ENCODE assay signal across 28 cellular contexts in genomic region chr10:127524869-127525268, GRCh38. TPM values are rescaled to one million over a fixed set of nuclear protein-coding genes. Genes with fewer than 3 reads are reported as not detected.
A peak's percentile ranks its signal among the peaks of the same experiment; 100 is the strongest.
DNase-seq lines count a peak whose midpoint lies in the region; TF ChIP-seq lines count a peak whose summit lies in the region.
"Had no signal": no experiment of that assay in that cellular context is flagged by ENCODE, and none has a peak within 500 bp of the region (broad histone marks: within the 10 kb centered on the region; RNA-seq: fewer than 3 reads in every experiment).

No MANE protein-coding gene starts in this region.

- peaks cover 6% of the 10 kb centered on the region for H3K4me1 ChIP-seq in mammary epithelial cell (ENCODE audit: insufficient read depth, low read length)
- H3K4me1 ChIP-seq: BE2C, body of pancreas, colonic mucosa, SJCRH30, upper lobe of left lung had no signal

- H3K4me3 ChIP-seq in mammary epithelial cell (replicated peaks in 1 of 3; ENCODE audit: insufficient read depth in 1 of 3, low read depth in 2 of 3, low read length in 3 of 3) = no peak overlapping the region
- peak overlapping the region; percentile 34 for H3K4me3 ChIP-seq in neural cell (ENCODE audit: low read length)
- H3K4me3 ChIP-seq: body of pancreas, colonic mucosa, SJCRH30, smooth muscle cell, upper lobe of left lung had no signal

- intact Hi-C loops in mammary epithelial cell (cut with micrococcal nuclease) = no loop called here

- BruUV-seq in mammary epithelial cell (replicated peaks; lab: Mats Ljungman, UMichigan) = no TSS peak

- CTCF ChIA-PET in mammary epithelial cell (lab: Charles Lee; ENCODE audit: low non-redundant PET) = no interaction called here

- TF ChIP-seq EP300 in neural cell (conservative IDR thresholded peaks at IDR 0.05; ENCODE audit: poor library complexity, severe bottlenecking) = no peak

- H2AFZ ChIP-seq in mammary epithelial cell (ENCODE audit: low read depth, low read length) = no peak overlapping the region
- H2AFZ ChIP-seq in neural cell (ENCODE audit: low read depth, low read length) = no peak overlapping the region

- in situ Hi-C loops in mammary epithelial cell (cut with MboI; ENCODE audit: low sequenced_read_pairs in 2 of 2) = no loop called here
- in situ Hi-C loops in GM13976 (cut with MboI; ENCODE audit: low sequenced_read_pairs, unreplicated experiment) = no loop called here

- H3K9ac ChIP-seq in mammary epithelial cell (ENCODE audit: insufficient read depth, low read length) = no peak overlapping the region
- H3K9ac ChIP-seq in neural cell (ENCODE audit: low read length) = no peak overlapping the region

- H4K20me1 ChIP-seq in mammary epithelial cell (ENCODE audit: insufficient read depth, low read length) (no peaks in the 10 kb centered on the region), neural cell (ENCODE audit: insufficient read depth) (no peaks in the 10 kb centered on the region)

- TF ChIP-seq RAD21 in neural cell (conservative IDR thresholded peaks at IDR 0.05) = no peak

- H3K27ac ChIP-seq in mammary epithelial cell (ENCODE audit: insufficient read depth, low read depth, low read length) = no peak overlapping the region
- no peak overlapping the region for H3K27ac ChIP-seq in neural cell (ENCODE audit: low read length)
- H3K27ac ChIP-seq: body of pancreas, colonic mucosa, SJCRH30, upper lobe of left lung had no signal

- 22% methylated on average over 4 of the region's 4 CpGs for WGBS in mammary epithelial cell (ENCODE audit: low coverage, missing lambda C conversion rate)

- TF ChIP-seq CTCF in mammary epithelial cell (conservative IDR thresholded peaks at IDR 0.05 in 1 of 2, IDR thresholded peaks at IDR 0.05 in 1 of 2; ENCODE audit: extremely low read depth in 1 of 2, insufficient read depth in 1 of 2, low read depth in 1 of 2, low read length in 2 of 2) (no peak), neural cell (IDR thresholded peaks at IDR 0.05; ENCODE audit: poor library complexity, severe bottlenecking) (no peak), GM13976 (IDR thresholded peaks at IDR 0.05; ENCODE audit: borderline replicate concordance, control extremely low read depth, extremely low read depth, insufficient read depth, missing control alignments) (no peak)

- DNase-seq in EL (peak; percentile 8), M059J (ENCODE audit: low read depth) (peak; percentile 43), mammary epithelial cell (peak; percentile 33), GM13976 (ENCODE audit: low spot score) (no peak), activated T-cell treated with anti-CD3 and anti-CD28 coated beads for 4 hours (no peak), dedifferentiated amniotic fluid mesenchymal stem cell (ENCODE audit: extremely low spot score) (no peak)
- DNase-seq in activated CD4-positive, alpha-beta T cell treated with anti-CD3 and anti-CD28 coated beads, Interleukin-2, amount 50 U/mL, for 1 hour = no peak
- DNase-seq: activated naive CD8-positive, alpha-beta T cell treated with anti-CD3 and anti-CD28 coated beads for 36 hours; BE2C; body of pancreas; colonic mucosa; HFFc6; KBM-7; left cardiac atrium; natural killer cell; NCI-H1105 treated with DMSO at 0.1 percent for 48 hours; NCI-H69; SJCRH30; stimulated activated CD4-positive, alpha-beta T cell treated with anti-CD3 and anti-CD28 coated beads, Interleukin-4, amount 100 ng/mL, for 1 hour; upper lobe of left lung had no signal

- H3K9me2 ChIP-seq in neural cell (ENCODE audit: insufficient read depth, low read length) = no peaks in the 10 kb centered on the region

- H3K36me3 ChIP-seq in mammary epithelial cell (ENCODE audit: insufficient read depth, low read length) = no peaks in the 10 kb centered on the region
- H3K36me3 ChIP-seq in neural cell (ENCODE audit: insufficient read depth, low read length) = no peaks in the 10 kb centered on the region
- H3K36me3 ChIP-seq: BE2C, colonic mucosa, SJCRH30, upper lobe of left lung had no signal

- dilution Hi-C loops in mammary epithelial cell (cut with HindIII; ENCODE audit: low sequenced_read_pairs) = loop anchor here (5.0 kb wide), 1 partner anchor 93 kb away; no protein-coding TSS in a partner anchor

- H3K9me3 ChIP-seq in mammary epithelial cell (replicated peaks; ENCODE audit: insufficient read depth, low read length) (no peaks in the 10 kb centered on the region), neural cell (ENCODE audit: low read length) (no peaks in the 10 kb centered on the region)
- H3K9me3 ChIP-seq: BE2C, body of pancreas, colonic mucosa, SJCRH30, upper lobe of left lung had no signal

- H3K79me2 ChIP-seq in mammary epithelial cell (ENCODE audit: insufficient read depth, low read length) = no peaks in the 10 kb centered on the region
- H3K79me2 ChIP-seq in neural cell (replicated peaks; ENCODE audit: insufficient read depth, low read length) = no peaks in the 10 kb centered on the region

- H3F3A ChIP-seq in neural cell (ENCODE audit: insufficient read depth, low read length, poor library complexity, severe bottlenecking) = no peaks in the 10 kb centered on the region

- no peaks in the 10 kb centered on the region for H3K27me3 ChIP-seq in mammary epithelial cell (ENCODE audit: insufficient read depth, low read length)
- H3K27me3 ChIP-seq in neural cell (ENCODE audit: insufficient read depth, low read depth, low read length) = no peaks in the 10 kb centered on the region
- H3K27me3 ChIP-seq: BE2C, body of pancreas, colonic mucosa, SJCRH30, upper lobe of left lung had no signal

- no peak overlapping the region for H3K4me2 ChIP-seq in mammary epithelial cell (ENCODE audit: insufficient read depth, low read depth, low read length)
- peak overlapping the region; percentile 32 for H3K4me2 ChIP-seq in neural cell (ENCODE audit: low read length)
- H3K4me2 ChIP-seq: smooth muscle cell had no signal

TF ChIP-seq in neural cell, 6 proteins besides CTCF, POLR2A, EP300 and RAD21:
- TF ChIP-seq SMC3 (conservative IDR thresholded peaks at IDR 0.05; ENCODE audit: poor library complexity) = no peak
- TF ChIP-seq TAF1 (IDR thresholded peaks at IDR 0.05; ENCODE audit: low read depth) = no peak
- TF ChIP-seq MXI1 (conservative IDR thresholded peaks at IDR 0.05; ENCODE audit: poor library complexity, severe bottlenecking) = no peak
- no peak for TF ChIP-seq REST (IDR thresholded peaks at IDR 0.05; ENCODE audit: borderline replicate concordance)
- TF ChIP-seq POLR2AphosphoS5 (IDR thresholded peaks at IDR 0.05) = no peak
- TF ChIP-seq EZH2 (IDR thresholded peaks at IDR 0.05; ENCODE audit: borderline replicate concordance, insufficient read depth, low read length, poor library complexity, severe bottlenecking) = no peak

RNA-seq across cellular contexts. Expression of gene NPS, which starts 24.2 kb away (rescaled TPM):
- not detected in 2 replicates for total RNA-seq in M059J (2014; rRNA removed; shearing (Covaris generic))
- not detected for total RNA-seq in mammary epithelial cell
- polyA plus RNA-seq in mammary epithelial cell (not detected), neural cell (not detected in 2 replicates)
- polyA minus RNA-seq in mammary epithelial cell (not detected), neural cell (not detected in 2 replicates)
- total RNA-seq: activated CD8-positive, alpha-beta memory T cell treated with anti-CD3 and anti-CD28 coated beads for 36 hours; activated naive CD8-positive, alpha-beta T cell treated with anti-CD3 and anti-CD28 coated beads for 36 hours; activated T-helper 1 cell treated with anti-CD3 and anti-CD28 coated beads, Interleukin-12 subunit alpha, Interleukin-12 subunit beta, Interleukin-2, Interleukin-4 antibody, amounts not matched to agents 30 ng/mL and 10 ng/mL and 1 ng/mL, durations not matched to agents 14 hours and 24 hours and 36 hours; body of pancreas; colonic mucosa; fibroblast of villous mesenchyme; HFFc6; left cardiac atrium; natural killer cell; OCI-LY7; posterior vena cava; SJCRH30; smooth muscle cell; T-helper 2 cell treated with Interferon-gamma antibody and Interleukin-4, amounts not matched to agents 100 ng/mL and 5 ng/mL, for 36 hours; upper lobe of left lung had no signal
- polyA plus RNA-seq: smooth muscle cell had no signal

Comparison
In these comparisons a context has a peak if more than half of its experiments do, and no peak if none do; other contexts are left out.
1. DNase-seq: peak in EL (single experiment), M059J (single experiment) and mammary epithelial cell (single experiment); none in GM13976 (single experiment), activated T-cell treated with anti-CD3 and anti-CD28 coated beads for 4 hours (single experiment), dedifferentiated amniotic fluid mesenchymal stem cell (single experiment) and activated CD4-positive, alpha-beta T cell treated with anti-CD3 and anti-CD28 coated beads, Interleukin-2, amount 50 U/mL, for 1 hour (single experiment).